8 cellular contexts compared by ENCODE assay signal in the genomic region with DNA sequence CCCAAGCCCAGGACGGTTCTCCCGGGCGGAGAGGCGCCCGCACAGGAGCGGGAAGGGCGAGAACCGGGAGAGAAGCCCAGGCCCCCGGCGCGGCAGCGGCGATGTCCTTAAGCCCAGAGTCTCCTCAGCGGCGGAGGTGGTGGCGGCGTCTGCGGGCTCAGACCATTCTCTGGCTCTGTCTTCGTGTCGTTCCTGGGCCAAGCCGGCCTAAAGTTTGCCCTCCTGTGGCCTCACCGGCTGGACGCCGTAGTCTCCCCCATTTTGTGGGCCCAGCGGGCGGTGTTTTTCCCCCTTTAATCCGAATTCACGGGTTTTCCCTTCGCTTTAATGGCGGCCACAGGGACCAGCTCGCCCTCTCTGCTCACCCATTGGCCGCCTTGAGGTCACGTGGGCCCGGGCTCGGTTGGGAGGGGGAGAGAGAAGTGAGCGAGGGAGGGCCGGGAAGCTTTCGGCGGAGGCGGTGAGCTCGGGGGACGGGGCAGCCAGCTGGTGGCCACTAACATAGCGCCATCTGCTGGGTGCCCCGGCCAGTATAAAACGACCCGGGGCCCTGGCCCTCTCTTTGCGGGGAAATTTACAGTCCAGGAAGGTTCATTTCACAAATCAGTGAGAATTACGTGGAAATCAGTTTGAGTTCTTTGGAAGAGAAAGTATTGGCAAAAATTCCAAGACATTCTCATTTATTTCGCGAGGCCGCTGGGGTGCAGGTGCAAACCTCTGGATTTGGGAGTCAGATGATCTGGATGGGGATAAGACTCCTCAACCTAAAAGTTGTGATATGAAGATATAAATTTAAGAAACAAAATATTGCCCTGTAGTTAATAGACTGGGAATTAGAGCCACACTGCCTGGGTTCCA. TPM values are rescaled to one million over a fixed set of nuclear protein-coding genes. Genes with fewer than 3 reads are reported as not detected.
DNase-seq lines count a peak whose midpoint lies in the region; ATAC-seq and TF ChIP-seq lines count a peak whose summit lies in the region.

No MANE protein-coding gene starts in this region.

- intact Hi-C loops in left ventricle myocardium superior (cut with micrococcal nuclease) (no loop called here), prostate gland (cut with DNase I) (loop anchor here (1.0 to 2.0 kb wide), 2 partner anchors 139 to 654 kb away; partner anchors contain the start of gene INTS2)

- H3K9me3 ChIP-seq in T-helper 17 cell (ENCODE audit: control insufficient read depth, low read length, poor library complexity, severe bottlenecking), result no peaks in the 10 kb centered on the region
- no peaks in the 10 kb centered on the region for H3K9me3 ChIP-seq in prostate gland

- peak; percentile 92 for ATAC-seq in GM18498 (IDR thresholded peaks at IDR 0.05; ENCODE audit: unreplicated experiment)
- peak; percentile 87 for ATAC-seq in HG02938 (IDR thresholded peaks at IDR 0.05; ENCODE audit: unreplicated experiment)
- ATAC-seq in T-helper 17 cell, result peak; percentile 94
- ATAC-seq in left ventricle myocardium superior, result peak; percentile 99

- TF ChIP-seq CTCF in prostate gland (IDR thresholded peaks at IDR 0.05), result peak; percentile 80 to 96 (median 96)

- DNase-seq in NCI-H1694 treated with DMSO at 0.1 percent for 48 hours (lab: John Stamatoyannopoulos, UW) (peak; percentile 94), T-helper 17 cell (peak; percentile 96 to 97 (median 96)), left ventricle myocardium superior (peak; percentile 99), prostate gland (ENCODE audit: low spot score) (peak; percentile 98)

- H3K4me1 Mint-ChIP-seq in T-helper 17 cell, result peaks cover 36% of the 10 kb centered on the region

- TF ChIP-seq POLR2A in prostate gland (IDR thresholded peaks at IDR 0.05), result peak; percentile 88

- peak overlapping the region; percentile 89 to 92 for H3K4me3 ChIP-seq in prostate gland
- H3K4me3 ChIP-seq in urinary bladder (ENCODE audit: low read depth, low read length), result peak overlapping the region; percentile 73

- H3K4me1 ChIP-seq in prostate gland (replicated peaks) (no peaks in the 10 kb centered on the region), urinary bladder (ENCODE audit: insufficient read depth) (no peaks in the 10 kb centered on the region)

- WGBS in prostate gland, result 2% methylated on average over 48 of the region's 51 CpGs
- WGBS in urinary bladder, result 1% methylated on average over 51 of the region's 51 CpGs

- no peaks in the 10 kb centered on the region for H3K36me3 ChIP-seq in prostate gland
- H3K36me3 ChIP-seq in urinary bladder (ENCODE audit: insufficient read depth), result no peaks in the 10 kb centered on the region

- peak overlapping the region; percentile 98 for H3K4me3 Mint-ChIP-seq in T-helper 17 cell

- no peaks in the 10 kb centered on the region for H3K27me3 Mint-ChIP-seq in T-helper 17 cell

- H3K27ac Mint-ChIP-seq in T-helper 17 cell, result peak overlapping the region; percentile 98

- peak overlapping the region; percentile 96 for H3K27ac ChIP-seq in angular gyrus (ENCODE audit: low read depth, low read length)
- H3K27ac ChIP-seq in prostate gland, result peak overlapping the region; percentile 97 to 99
- peak overlapping the region; percentile 98 for H3K27ac ChIP-seq in urinary bladder (ENCODE audit: low read depth)

- H3K36me3 Mint-ChIP-seq in T-helper 17 cell (ENCODE audit: low read depth), result peaks cover 7% of the 10 kb centered on the region

- no peaks in the 10 kb centered on the region for H3K27me3 ChIP-seq in prostate gland (replicated peaks; ENCODE audit: insufficient read depth)

RNA-seq across cellular contexts. Expression of gene MED13, which starts 0.8 kb away (rescaled TPM):
- total RNA-seq in T-helper 17 cell (10 to 100 TPM; 76.5 to 98.3 TPM), left ventricle myocardium superior (25.7 TPM), prostate gland (10 to 100 TPM; 45.4 to 72.1 TPM), urinary bladder (113 TPM)
- 12.1 TPM for polyA plus RNA-seq in urinary bladder

Comparison
In these comparisons a context has a peak if more than half of its experiments do, and no peak if none do; other contexts are left out.
1. Peak in every context shown above with its lines: DNase-seq, ATAC-seq, H3K4me3 ChIP-seq and H3K27ac ChIP-seq.